22 cellular contexts compared by ENCODE assay signal in genomic region chr7:155998766-155999630, GRCh38.
DNase-seq lines count a peak whose midpoint lies in the region; ATAC-seq and TF ChIP-seq lines count a peak whose summit lies in the region.
"Had no signal": no experiment of that assay in that cellular context is flagged by ENCODE, and none has a peak within 500 bp of the region (broad histone marks: within the 10 kb centered on the region; RNA-seq: fewer than 3 reads in every experiment).

No MANE protein-coding gene starts in this region.

- H2AK5ac ChIP-seq in neuronal stem cell (ENCODE audit: low read depth, low read length): peak overlapping the region; percentile 63

- peak overlapping the region; percentile 84 for H2BK5ac ChIP-seq in neuronal stem cell (ENCODE audit: low read length)

- no peak overlapping the region for H4K91ac ChIP-seq in neuronal stem cell (ENCODE audit: low read depth, low read length, poor library complexity)

- H2BK120ac ChIP-seq in neuronal stem cell (ENCODE audit: low read depth, low read length): peak overlapping the region; percentile 72

- H3K9ac ChIP-seq in BLaER1 (peak overlapping the region; percentile 20; the same call in 1 of the 2 replicates), neuronal stem cell (ENCODE audit: low read depth, low read length, poor library complexity) (no peak overlapping the region)

- H3K9me3 ChIP-seq in BLaER1: no peaks in the 10 kb centered on the region
- H3K9me3 ChIP-seq in neuronal stem cell (replicated peaks in 1 of 2; ENCODE audit: control insufficient read depth in 2 of 2, insufficient read depth in 1 of 2, low read depth in 1 of 2, low read length in 2 of 2): no peaks in the 10 kb centered on the region
- H3K9me3 ChIP-seq: BE2C, Caco-2 had no signal

- H3K4me3 ChIP-seq in BLaER1 (peak overlapping the region; percentile 55), H7 (ENCODE audit: insufficient read depth, low read depth, low read length) (no peak overlapping the region), coronary artery (no peak overlapping the region), neuronal stem cell (ENCODE audit: low read length in 2 of 2) (no peak overlapping the region)
- H3K4me3 ChIP-seq: GM12878, K562, PC-9 had no signal

- peak overlapping the region; percentile 66 for H3K4ac ChIP-seq in neuronal stem cell (ENCODE audit: low read length)

- H3K4me1 ChIP-seq in BLaER1 (peaks cover 96% of the 10 kb centered on the region), neuronal stem cell (ENCODE audit: control insufficient read depth in 2 of 2, insufficient read depth in 1 of 2, low read depth in 1 of 2, low read length in 2 of 2) (peaks cover 0 to 1% of the 10 kb centered on the region in 2 donors)
- H3K4me1 ChIP-seq: BE2C, Caco-2 had no signal

- WGBS in neuronal stem cell (ENCODE audit: extremely low coverage in 2 of 2, insufficient read length in 2 of 2, insufficient replicate concordance in 1 of 2), 2 donors: no CpG with 5 or more reads among the region's 25 CpGs

- H3K36me3 ChIP-seq in BLaER1 (no peaks in the 10 kb centered on the region), H7 (replicated peaks; ENCODE audit: control insufficient read depth, insufficient read depth, low read length) (no peaks in the 10 kb centered on the region), neuronal stem cell (replicated peaks in 1 of 2; ENCODE audit: control insufficient read depth in 2 of 2, insufficient read depth in 2 of 2, low read length in 2 of 2) (no peaks in the 10 kb centered on the region)
- H3K36me3 ChIP-seq: BE2C had no signal

- H3K23ac ChIP-seq in neuronal stem cell (ENCODE audit: low read depth, low read length, poor library complexity): no peak overlapping the region

- peak overlapping the region; percentile 49 for H2BK15ac ChIP-seq in neuronal stem cell (ENCODE audit: low read length)

- H4K20me1 ChIP-seq in BLaER1: no peaks in the 10 kb centered on the region

- peak overlapping the region; percentile 76 for H3K18ac ChIP-seq in neuronal stem cell (ENCODE audit: low read length)

- ATAC-seq in stimulated activated naive CD8-positive, alpha-beta T cell treated with anti-CD3 and anti-CD28 coated beads, Interleukin-15, Interleukin-2, amounts not matched to agents 100 U/mL and 50 U/mL, for 24 hours: no peak
- ATAC-seq: GM12878, K562 had no signal

- H3K27me3 ChIP-seq in BLaER1 (0 out of 2 replicates have a peak, but pooled peaks cover 4% of the 10 kb centered on the region), H7 (ENCODE audit: control insufficient read depth, insufficient read depth, low read length) (no peaks in the 10 kb centered on the region), neuronal stem cell (ENCODE audit: control insufficient read depth in 3 of 3, insufficient read depth in 3 of 3, low read depth in 1 of 3, low read length in 3 of 3) (peaks cover 0 to 7% (median 0%) of the 10 kb centered on the region in 3 experiments)
- H3K27me3 ChIP-seq: BE2C had no signal

- DNase-seq in H7 (peak; percentile 50), coronary artery (ENCODE audit: low spot score) (peak; percentile 68), neuronal stem cell (ENCODE audit: low spot score) (no peak), NCI-H526 (lab: John Stamatoyannopoulos, UW) (no peak)
- no peak for DNase-seq in activated CD4-positive, alpha-beta T cell treated with anti-CD3 and anti-CD28 coated beads, Interleukin-2, amount 50 U/mL, for 48 hours
- DNase-seq in stimulated activated naive CD8-positive, alpha-beta T cell treated with anti-CD3 and anti-CD28 coated beads, Interleukin-15, Interleukin-2, amounts not matched to agents 100 U/mL and 50 U/mL, for 24 hours: no peak
- DNase-seq: BE2C; Caco-2; CD4-positive, alpha-beta T cell; DMS 273 treated with DMSO at 0.1 percent for 48 hours; HFFc6; NCI-H1048; NCI-H1417 treated with DMSO at 0.1 percent for 48 hours; NCI-H187 treated with DMSO at 0.1 percent for 48 hours; NCI-H2107; NCI-H748 treated with DMSO at 0.1 percent for 48 hours; PC-9; RPMI8226; SHP77 had no signal

- H3K4me2 ChIP-seq in BLaER1: peak overlapping the region; percentile 95
- no peak overlapping the region for H3K4me2 ChIP-seq in neuronal stem cell (ENCODE audit: insufficient read depth, low read length, poor library complexity, severe bottlenecking)
- H3K4me2 ChIP-seq: PC-9 had no signal

- H4K8ac ChIP-seq in neuronal stem cell (ENCODE audit: low read depth, low read length): peak overlapping the region; percentile 29

- peak overlapping the region; percentile 66 for H2BK12ac ChIP-seq in neuronal stem cell (ENCODE audit: low read length)

- peaks cover 3% of the 10 kb centered on the region for H3K79me1 ChIP-seq in neuronal stem cell (ENCODE audit: low read depth, low read length)

- H3K27ac ChIP-seq in BLaER1 (no peak overlapping the region), coronary artery (no peak overlapping the region), neuronal stem cell (replicated peaks; ENCODE audit: low read length) (no peak overlapping the region)
- H3K27ac ChIP-seq: PC-9 had no signal

- TF ChIP-seq CTCF in coronary artery (IDR thresholded peaks at IDR 0.05): no peak

- H3K14ac ChIP-seq in neuronal stem cell (ENCODE audit: low read length): peak overlapping the region; percentile 38

- no peak overlapping the region for H2AFZ ChIP-seq in neuronal stem cell (ENCODE audit: low read length)
- H2AFZ ChIP-seq: PC-9 had no signal

Comparison
In these comparisons a context has a peak if more than half of its experiments do, and no peak if none do; other contexts are left out.
1. DNase-seq: peak in H7 (single experiment) and coronary artery (single experiment); none in neuronal stem cell (single experiment), NCI-H526 (0 of 2), activated CD4-positive, alpha-beta T cell treated with anti-CD3 and anti-CD28 coated beads, Interleukin-2, amount 50 U/mL, for 48 hours (0 of 2) and stimulated activated naive CD8-positive, alpha-beta T cell treated with anti-CD3 and anti-CD28 coated beads, Interleukin-15, Interleukin-2, amounts not matched to agents 100 U/mL and 50 U/mL, for 24 hours (single experiment).